In the genomic region with DNA sequence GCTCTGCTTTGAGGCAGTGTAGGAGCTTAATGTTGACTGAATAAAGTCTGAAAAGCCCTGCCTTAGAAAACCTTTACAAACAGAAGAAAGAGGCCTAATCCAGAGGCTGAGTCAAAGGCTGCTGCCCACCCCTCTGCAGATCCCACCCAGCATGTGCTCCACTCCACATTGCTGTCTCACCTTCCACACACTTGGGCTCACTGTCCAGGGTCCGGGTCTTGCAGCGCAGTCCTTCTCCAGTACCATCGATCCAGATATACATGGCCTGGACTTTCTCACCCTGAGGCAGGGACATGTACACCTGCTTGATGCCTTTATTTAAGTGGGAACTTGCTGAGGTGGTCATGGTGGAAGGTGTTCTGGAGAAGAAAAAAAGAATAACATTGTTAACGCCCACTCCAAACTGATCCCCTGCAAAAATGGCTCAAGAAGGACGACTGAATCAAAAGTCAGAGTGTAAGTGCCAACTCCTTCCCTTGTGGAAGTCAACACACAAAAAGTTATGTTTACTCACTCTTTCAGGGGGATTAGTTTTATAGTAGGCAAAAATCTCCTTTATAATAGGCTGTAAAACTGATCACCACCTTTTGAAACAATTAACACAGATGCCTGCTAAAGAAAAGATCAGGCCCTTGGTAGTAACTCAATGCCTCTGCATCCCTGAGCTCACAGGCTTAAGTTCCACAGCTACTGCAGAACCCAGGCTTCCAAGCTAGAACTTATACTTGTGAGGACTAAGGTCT, we compare ENCODE assay signal across 9 cellular contexts. TPM values are rescaled to one million over a fixed set of nuclear protein-coding genes. Genes with fewer than 3 reads are reported as not detected.
DNase-seq lines count a peak whose midpoint lies in the region; ATAC-seq, FAIRE-seq and TF ChIP-seq lines count a peak whose summit lies in the region.
"Had no signal": no experiment of that assay in that cellular context is flagged by ENCODE, and none has a peak within 500 bp of the region (broad histone marks: within the 10 kb centered on the region; RNA-seq: fewer than 3 reads in every experiment).

No MANE protein-coding gene starts in this region.

- H2BK5ac ChIP-seq in H9 (ENCODE audit: insufficient read length, low read length) = no peak overlapping the region

- H3K79me2 ChIP-seq in H9 (ENCODE audit: insufficient read depth, low read length) = peaks cover 31% of the 10 kb centered on the region; the same call in 1 of the 2 replicates

- no peak overlapping the region for H3T11ph ChIP-seq in H9 (ENCODE audit: low read length)

- no peaks in the 10 kb centered on the region for H4K20me1 ChIP-seq in H9 (ENCODE audit: control insufficient read depth, insufficient read depth, insufficient read length)

- peaks cover 23 to 40% of the 10 kb centered on the region in 2 experiments for H3K4me1 Mint-ChIP-seq in H9
- H3K4me1 Mint-ChIP-seq in activated naive CD8-positive, alpha-beta T cell treated with anti-CD3 and anti-CD28 coated beads, Interleukin-2, amount 50 U/mL, for 24 hours = peaks cover 30% of the 10 kb centered on the region

- H3K9me3 ChIP-seq in H9 (ENCODE audit: control insufficient read depth, low read depth, low read length) (no peaks in the 10 kb centered on the region), skeletal muscle tissue (ENCODE audit: control insufficient read depth in 3 of 3, low read length in 3 of 3) (no peaks in the 10 kb centered on the region)

- no peak overlapping the region for H4K91ac ChIP-seq in H9 (ENCODE audit: insufficient read length, low read depth, low read length)

- H3K14ac ChIP-seq in H9 (ENCODE audit: insufficient read depth, low read length) = no peak overlapping the region

- no peak overlapping the region for H4K5ac ChIP-seq in H9 (ENCODE audit: insufficient read length, low read depth, low read length)

- no peak overlapping the region for H2AFZ ChIP-seq in H9 (ENCODE audit: low read length)

- peak overlapping the region; percentile 92 to 94 (median 92) for H3K4me3 ChIP-seq in skeletal muscle tissue (ENCODE audit: low read length in 3 of 3)

- H3K27ac Mint-ChIP-seq in H9 = peak overlapping the region in 2 of 3 experiments; percentile 53 to 70; a peak in 3 of 7 replicates
- no peak overlapping the region for H3K27ac Mint-ChIP-seq in activated naive CD8-positive, alpha-beta T cell treated with anti-CD3 and anti-CD28 coated beads, Interleukin-2, amount 50 U/mL, for 24 hours

- no peak overlapping the region for H2AK5ac ChIP-seq in H9 (ENCODE audit: insufficient read length, low read length)

- H3K9ac ChIP-seq in H9 (ENCODE audit: extremely low read depth, insufficient read length, low read length) = no peak overlapping the region
- H3K9ac ChIP-seq in skeletal muscle tissue (ENCODE audit: low read depth in 1 of 3, low read length in 3 of 3) = peak overlapping the region; percentile 60 to 97 (median 95)

- no peak overlapping the region for H2BK120ac ChIP-seq in H9 (ENCODE audit: low read depth, low read length, poor library complexity, severe bottlenecking)

- WGBS in H9 (ENCODE audit: extremely low coverage, insufficient read length, low lambda C conversion rate) = no CpG with 5 or more reads among the region's 5 CpGs

- peaks cover 5% of the 10 kb centered on the region for H3K79me1 ChIP-seq in H9 (ENCODE audit: insufficient read depth, low read depth, low read length, poor library complexity, severe bottlenecking)

- H2BK12ac ChIP-seq in H9 (ENCODE audit: insufficient read length, low read depth, low read length) = no peak overlapping the region

- H3K4ac ChIP-seq in H9 (ENCODE audit: low read depth, low read length) = no peak overlapping the region

- no peak for ATAC-seq in activated naive CD8-positive, alpha-beta T cell treated with anti-CD3 and anti-CD28 coated beads, Interleukin-2, amount 50 U/mL, for 24 hours
- ATAC-seq in GM21786 (IDR thresholded peaks at IDR 0.05; ENCODE audit: unreplicated experiment) = no peak
- ATAC-seq: Panc1 had no signal

- H3K36me3 Mint-ChIP-seq in H9 (ENCODE audit: insufficient read depth in 1 of 3, low read depth in 3 of 3) = peaks cover 70 to 76% (median 73%) of the 10 kb centered on the region in 3 experiments
- H3K36me3 Mint-ChIP-seq in activated naive CD8-positive, alpha-beta T cell treated with anti-CD3 and anti-CD28 coated beads, Interleukin-2, amount 50 U/mL, for 24 hours (ENCODE audit: low read depth) = peaks cover 28% of the 10 kb centered on the region

- no peak for TF ChIP-seq CTCF in H9 (conservative IDR thresholded peaks at IDR 0.05)

- peaks cover 9 to 11% of the 10 kb centered on the region in 2 experiments; a peak in 4 of 5 replicates for H3K9me3 Mint-ChIP-seq in H9
- no peaks in the 10 kb centered on the region for H3K9me3 Mint-ChIP-seq in activated naive CD8-positive, alpha-beta T cell treated with anti-CD3 and anti-CD28 coated beads, Interleukin-2, amount 50 U/mL, for 24 hours

- H3K23me2 ChIP-seq in H9 (ENCODE audit: insufficient read length, low read depth, low read length, poor library complexity, severe bottlenecking) = peaks cover 12% of the 10 kb centered on the region

- DNase-seq in H9 (no peak), iris pigment epithelial cell (ENCODE audit: low read depth) (peak; percentile 8), COLO668 (lab: John Stamatoyannopoulos, UW; ENCODE audit: unreplicated experiment) (no peak), HuH-7 (ENCODE audit: low spot score) (no peak), RCC 7860 (ENCODE audit: low spot score) (no peak)
- no peak for DNase-seq in activated naive CD8-positive, alpha-beta T cell treated with anti-CD3 and anti-CD28 coated beads, Interleukin-2, amount 50 U/mL, for 24 hours

- H3K4me1 ChIP-seq in H9 (ENCODE audit: insufficient read depth, low read length) (peaks cover 5% of the 10 kb centered on the region), skeletal muscle tissue (ENCODE audit: control insufficient read depth in 3 of 3, insufficient read depth in 3 of 3, low read length in 3 of 3) (peaks cover 19 to 48% (median 31%) of the 10 kb centered on the region in 3 donors)

- H3K36me3 ChIP-seq in skeletal muscle tissue (ENCODE audit: control insufficient read depth in 3 of 3, insufficient read depth in 3 of 3, low read length in 3 of 3) = peaks cover 52 to 64% (median 59%) of the 10 kb centered on the region in 3 donors

- H3K27me3 ChIP-seq in H9 (ENCODE audit: insufficient read depth, low read length) (no peaks in the 10 kb centered on the region), skeletal muscle tissue (ENCODE audit: control insufficient read depth in 3 of 3, insufficient read depth in 3 of 3, low read length in 3 of 3) (no peaks in the 10 kb centered on the region)

- H3K56ac ChIP-seq in H9 (ENCODE audit: insufficient read length, low read depth, low read length) = no peak overlapping the region

- no peak overlapping the region for H3K18ac ChIP-seq in H9 (ENCODE audit: insufficient read length, low read depth, low read length)

- H3K4me3 Mint-ChIP-seq in H9 = peak overlapping the region; percentile 95 to 98
- H3K4me3 Mint-ChIP-seq in activated naive CD8-positive, alpha-beta T cell treated with anti-CD3 and anti-CD28 coated beads, Interleukin-2, amount 50 U/mL, for 24 hours = peak overlapping the region; percentile 16

- peak overlapping the region; percentile 79 for H3K4me2 ChIP-seq in H9 (ENCODE audit: insufficient read depth, insufficient read length, low read length)

- H2BK15ac ChIP-seq in H9 (ENCODE audit: low read depth, low read length) = no peak overlapping the region

- H3K27me3 Mint-ChIP-seq in H9 (ENCODE audit: low read depth) = peaks cover 2% of the 10 kb centered on the region; the same call in 1 of the 2 replicates
- H3K27me3 Mint-ChIP-seq in activated naive CD8-positive, alpha-beta T cell treated with anti-CD3 and anti-CD28 coated beads, Interleukin-2, amount 50 U/mL, for 24 hours = peaks cover 28% of the 10 kb centered on the region

- no peak overlapping the region for H3K27ac ChIP-seq in H9 (ENCODE audit: insufficient read length, low read depth, low read length)
- peak overlapping the region; percentile 97 for H3K27ac ChIP-seq in skeletal muscle tissue (ENCODE audit: low read depth, low read length)

- no peak overlapping the region for H3K23ac ChIP-seq in H9 (ENCODE audit: insufficient read length, low read depth, low read length)

- H2BK20ac ChIP-seq in H9 (ENCODE audit: low read depth, low read length, poor library complexity, severe bottlenecking) = no peak overlapping the region

- no peak for FAIRE-seq in RCC 7860 (lab: Jason Lieb, UNC)

- no peak overlapping the region for H4K8ac ChIP-seq in H9 (replicated peaks; ENCODE audit: insufficient read length, low read depth, low read length)

RNA-seq across cellular contexts. Expression of a gene that starts 3.0 kb away (rescaled TPM):
- total RNA-seq in H9 (2021) (311 and 332 TPM in 2 replicates), skeletal muscle tissue (435 TPM)

RNA-seq across cellular contexts. Expression of a gene that starts 11.9 kb away (rescaled TPM):
- total RNA-seq in H9 (2021) (not detected in 2 replicates), skeletal muscle tissue (not detected)
